In the genomic region with DNA sequence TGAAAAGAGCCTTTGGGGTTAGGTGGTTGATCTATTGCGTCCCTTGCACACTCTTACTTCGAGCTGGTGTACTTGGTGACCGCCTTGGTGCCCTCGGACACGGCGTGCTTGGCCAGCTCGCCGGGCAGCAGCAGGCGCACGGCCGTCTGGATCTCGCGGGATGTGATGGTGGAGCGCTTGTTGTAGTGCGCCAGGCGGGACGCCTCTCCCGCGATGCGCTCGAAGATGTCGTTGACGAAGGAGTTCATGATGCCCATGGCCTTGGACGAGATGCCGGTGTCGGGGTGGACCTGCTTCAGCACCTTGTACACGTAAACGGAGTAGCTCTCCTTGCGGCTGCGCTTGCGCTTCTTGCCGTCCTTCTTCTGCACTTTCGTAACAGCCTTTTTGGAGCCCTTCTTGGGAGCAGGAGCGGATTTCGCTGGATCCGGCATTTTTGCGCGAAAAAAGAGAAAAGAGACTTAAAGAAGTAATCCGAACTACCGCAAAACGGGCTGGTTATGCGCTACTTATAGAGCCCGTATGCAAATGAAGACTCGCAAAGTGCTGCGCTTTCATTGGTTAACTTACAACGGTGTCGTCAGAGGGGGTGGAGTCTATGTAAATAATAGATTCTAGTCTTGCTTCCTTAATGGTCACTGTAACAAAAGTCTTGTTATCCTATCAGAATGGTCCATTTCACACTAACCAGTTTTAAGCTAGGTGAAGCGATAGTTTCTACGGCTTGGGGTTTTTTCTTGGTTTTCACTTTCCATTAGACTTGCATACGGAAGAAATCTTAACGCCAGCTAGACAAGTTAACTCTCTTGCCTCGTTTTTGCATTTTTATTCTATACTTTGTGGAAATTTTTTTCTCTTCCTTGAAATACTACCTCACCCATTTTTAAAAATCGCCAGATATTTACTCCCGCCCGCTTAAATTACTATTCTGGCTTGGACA, we compare ENCODE assay signal across 7 cellular contexts. TPM values are rescaled to one million over a fixed set of nuclear protein-coding genes. Genes with fewer than 3 reads are reported as not detected.
DNase-seq lines count a peak whose midpoint lies in the region; ATAC-seq and TF ChIP-seq lines count a peak whose summit lies in the region.
"Not testable (repeated sequence)": the region's sequence is repeated elsewhere in the genome, so short reads cannot be mapped to it uniquely, and the experiment has no call there.

No MANE protein-coding gene starts in this region.

- DNase-seq in NCI-H2029 (lab: John Stamatoyannopoulos, UW) (peak; percentile 82), T-helper 22 cell (ENCODE audit: low read depth) (peak; percentile 72), astrocyte of the hippocampus (ENCODE audit: low read depth, low spot score) (peak; percentile 89), hepatocyte (ENCODE audit: low spot score) (peak; percentile 87), retina (peak; percentile 92)

- H3K9me3 ChIP-seq in hepatocyte (ENCODE audit: low read depth) = not testable (repeated sequence)

- not testable (repeated sequence) for H3K9me2 ChIP-seq in hepatocyte (replicated peaks; ENCODE audit: insufficient read depth)

- peak; percentile 60 for TF ChIP-seq POLR2A in GM18505 (IDR thresholded peaks at IDR 0.05; ENCODE audit: borderline replicate concordance, extremely low read depth, insufficient read depth, insufficient read length)

- H3K4me1 ChIP-seq in hepatocyte (ENCODE audit: insufficient read depth) = not testable (repeated sequence)

- H3K4me2 ChIP-seq in hepatocyte = peak overlapping the region; percentile 81

- H4K20me1 ChIP-seq in hepatocyte (ENCODE audit: insufficient read depth, poor library complexity, severe bottlenecking) = not testable (repeated sequence)

- not testable (repeated sequence) for H2AFZ ChIP-seq in hepatocyte

- not testable (repeated sequence) for H3K36me3 ChIP-seq in hepatocyte (replicated peaks; ENCODE audit: insufficient read depth, low read depth)

- ATAC-seq in GM18505 (IDR thresholded peaks at IDR 0.05; ENCODE audit: unreplicated experiment) (peak; percentile 82), HG02981 (IDR thresholded peaks at IDR 0.05; ENCODE audit: unreplicated experiment) (peak; percentile 74)

- H3K79me2 ChIP-seq in hepatocyte = not testable (repeated sequence)

- TF ChIP-seq CTCF in hepatocyte (IDR thresholded peaks at IDR 0.05; ENCODE audit: poor library complexity) = not testable (repeated sequence)

- H3K27me3 ChIP-seq in hepatocyte = not testable (repeated sequence)

- peak overlapping the region; percentile 92 for H3K27ac ChIP-seq in hepatocyte

- WGBS in hepatocyte (ENCODE audit: low lambda C conversion rate, missing lambda C conversion rate) = 2% methylated on average over 40 of the region's 55 CpGs

- peak overlapping the region; percentile 41 for H3K4me3 ChIP-seq in hepatocyte

RNA-seq across cellular contexts. Expression of a gene that starts 29.7 kb away (rescaled TPM):
- 0.07 and 0.24 TPM in 2 replicates for total RNA-seq in hepatocyte
- 0.52 and 1.00 TPM in 2 replicates for polyA plus RNA-seq in hepatocyte

Comparison
In these comparisons a context has a peak if more than half of its experiments do, and no peak if none do; other contexts are left out.
1. Peak in every context shown above with its lines: DNase-seq, ATAC-seq, H3K4me3 ChIP-seq and H3K27ac ChIP-seq.